Comparison of ENCODE assay signal across 14 cellular contexts in the genomic region with DNA sequence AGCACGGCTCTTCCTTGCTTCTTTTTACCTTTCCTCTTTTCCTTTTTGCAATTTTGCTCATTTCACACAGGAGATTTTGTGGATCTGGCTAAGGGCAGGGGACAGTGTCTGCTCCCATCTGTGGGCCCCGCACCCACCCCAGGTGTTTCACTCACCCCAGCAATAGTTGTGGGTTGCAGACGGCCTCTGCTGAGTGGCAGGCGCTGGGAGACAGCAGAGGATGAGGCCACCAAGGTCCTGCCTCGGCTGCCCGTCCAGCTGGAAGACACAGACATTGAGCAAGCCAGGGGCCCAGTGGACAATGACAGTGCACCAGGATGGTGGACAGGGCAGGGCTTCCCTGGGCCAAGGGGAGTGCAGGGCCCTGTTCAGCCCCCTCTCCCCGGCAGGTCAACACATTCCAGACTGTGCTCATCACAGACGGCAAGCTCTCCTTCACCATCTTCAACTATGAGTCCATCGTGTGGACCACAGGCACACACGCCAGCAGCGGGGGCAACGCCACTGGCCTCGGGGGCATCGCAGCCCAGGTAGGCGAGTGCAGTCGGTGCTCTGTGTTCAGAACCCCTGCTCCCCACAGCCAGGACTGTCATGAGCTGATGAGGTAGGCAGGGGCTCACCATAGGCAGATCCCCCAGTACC.
"Had no signal": no experiment of that assay in that cellular context is flagged by ENCODE, and none has a peak within 500 bp of the region (broad histone marks: within the 10 kb centered on the region; RNA-seq: fewer than 3 reads in every experiment).

No MANE protein-coding gene starts in this region.

- H3K27ac Mint-ChIP-seq: activated naive CD4-positive, alpha-beta T cell treated with anti-CD3 and anti-CD28 coated beads for 36 hours; activated T-helper 2 cell treated with anti-CD3 and anti-CD28 coated beads, Interferon-gamma antibody, Interleukin-2, Interleukin-4, amounts not matched to agents 10 μg/mL and 5 μg/mL and 100 μg/mL, durations not matched to agents 14 hours and 24 hours and 36 hours; neural progenitor cell; WTC11 had no signal

- DNase-seq: activated CD4-positive, alpha-beta T cell treated with anti-CD3 and anti-CD28 coated beads for 4 hours; activated naive CD4-positive, alpha-beta T cell treated with anti-CD3 and anti-CD28 coated beads for 36 hours; activated T-cell treated with anti-CD3 and anti-CD28 coated beads, Interleukin-2, amount 50 U/mL, for 1 hour; kidney; stimulated activated CD4-positive, alpha-beta T cell treated with anti-CD3 and anti-CD28 coated beads, Interleukin-2, amount 100 ng/mL, for 48 hours had no signal

- H3K27me3 Mint-ChIP-seq: stimulated activated memory B cell treated with anti-CD40 and anti-IgM and Interleukin-4, amounts not matched to agents 10 μg/mL and 1 μg/mL and 100 μg/mL, for 72 hours had no signal

- H3K36me3 Mint-ChIP-seq: neural progenitor cell; stimulated activated memory B cell treated with anti-CD40 and anti-IgM and Interleukin-4, amounts not matched to agents 10 μg/mL and 1 μg/mL and 100 μg/mL, for 72 hours; WTC11 had no signal

- H3K4me3 Mint-ChIP-seq: activated naive CD4-positive, alpha-beta T cell treated with anti-CD3 and anti-CD28 coated beads for 36 hours; neural progenitor cell; stimulated activated memory B cell treated with anti-CD40 and anti-IgM and Interleukin-4, amounts not matched to agents 10 μg/mL and 1 μg/mL and 100 μg/mL, for 72 hours; WTC11 had no signal

- H3K36me3 ChIP-seq: adrenal gland, cardiac muscle cell, neural progenitor cell had no signal

- H3K27me3 ChIP-seq: adrenal gland had no signal

- H3K4me1 ChIP-seq: adrenal gland had no signal

- H3K27ac ChIP-seq: adrenal gland, cardiac muscle cell, dorsolateral prefrontal cortex, hepatocyte, neural progenitor cell, parathyroid adenoma had no signal

- H3K9me3 Mint-ChIP-seq: activated naive CD4-positive, alpha-beta T cell treated with anti-CD3 and anti-CD28 coated beads for 36 hours; neural progenitor cell; stimulated activated memory B cell treated with anti-CD40 and anti-IgM and Interleukin-4, amounts not matched to agents 10 μg/mL and 1 μg/mL and 100 μg/mL, for 72 hours; WTC11 had no signal

- ATAC-seq: stimulated activated memory B cell treated with anti-CD40 and anti-IgM and Interleukin-4, amounts not matched to agents 10 μg/mL and 1 μg/mL and 100 μg/mL, for 72 hours; WTC11 had no signal

- H3K9me3 ChIP-seq: adrenal gland had no signal

- H3K4me1 Mint-ChIP-seq: WTC11 had no signal

- H3K4me3 ChIP-seq: adrenal gland, cardiac muscle cell, dorsolateral prefrontal cortex, hepatocyte, neural progenitor cell had no signal
